ENCODE assay signal across 15 cellular contexts in genomic region chr22:47022475-47022874, GRCh38.
"Had no signal": no experiment of that assay in that cellular context is flagged by ENCODE, and none has a peak within 500 bp of the region (broad histone marks: within the 10 kb centered on the region; RNA-seq: fewer than 3 reads in every experiment).

No MANE protein-coding gene starts in this region.

- H3K27me3 ChIP-seq: brain microvascular endothelial cell, dorsolateral prefrontal cortex, hepatocyte, neural progenitor cell, right atrium auricular region had no signal

- ATAC-seq: mucosa of descending colon had no signal

- H3K27me3 Mint-ChIP-seq: activated CD4-positive, alpha-beta T cell treated with anti-CD3 and anti-CD28 coated beads, Interleukin-2, amount 10 ng/mL, durations not matched to agents 24 days and 14 days; naive B cell had no signal

- H3K27ac ChIP-seq: brain microvascular endothelial cell, dorsolateral prefrontal cortex, hepatocyte, neural progenitor cell, right atrium auricular region, WERI-Rb-1 had no signal

- H3K4me1 Mint-ChIP-seq: neural progenitor cell had no signal

- H3K9me3 ChIP-seq: mucosa of descending colon, prostate gland, right atrium auricular region had no signal

- DNase-seq: activated CD4-positive, alpha-beta T cell treated with anti-CD3 and anti-CD28 coated beads, Interleukin-2, amount 10 ng/mL, durations not matched to agents 24 days and 14 days; activated gamma-delta T cell treated with Interleukin-2 at 50 U/mL for 16 hours; brain microvascular endothelial cell; central memory CD4-positive, alpha-beta T cell; mesenchymal stem cell; mucosa of descending colon; naive B cell; stimulated activated CD4-positive, alpha-beta T cell treated with anti-CD3 and anti-CD28 coated beads, Interleukin-2, amount 100 ng/mL, for 48 hours; SW 1271; WERI-Rb-1 had no signal

- H3K4me3 Mint-ChIP-seq: activated CD4-positive, alpha-beta T cell treated with anti-CD3 and anti-CD28 coated beads, Interleukin-2, amount 10 ng/mL, durations not matched to agents 24 days and 14 days; naive B cell; neural progenitor cell had no signal

- H3K4me3 ChIP-seq: dorsolateral prefrontal cortex, hepatocyte, mucosa of descending colon, neural progenitor cell, prostate gland, right atrium auricular region had no signal

- H3K4me1 ChIP-seq: neural progenitor cell, prostate gland had no signal

- H3K27ac Mint-ChIP-seq: activated CD4-positive, alpha-beta T cell treated with anti-CD3 and anti-CD28 coated beads, Interleukin-2, amount 10 ng/mL, durations not matched to agents 24 days and 14 days; neural progenitor cell had no signal

- H3K36me3 ChIP-seq: brain microvascular endothelial cell, neural progenitor cell, prostate gland, right atrium auricular region, WERI-Rb-1 had no signal
